Comparison of ENCODE assay signal across 1 cellular context in genomic region chr15:35753486-35753885, GRCh38.
TF ChIP-seq lines count a peak whose summit lies in the region.

No MANE protein-coding gene starts in this region.

TF ChIP-seq in HepG2, 621 proteins besides CTCF, POLR2A, EP300 and RAD21 (continued from another document):
- TF ChIP-seq IRF2 (CRISPR knock-in tag; IDR thresholded peaks at IDR 0.05) (no peak), JDP2 (CRISPR knock-in tag; IDR thresholded peaks at IDR 0.05; ENCODE audit: borderline replicate concordance) (no peak), GATAD1 (CRISPR knock-in tag; IDR thresholded peaks at IDR 0.05) (no peak)
TF ChIP-seq in HepG2: peak in this region for 0.
